Comparison of ENCODE assay signal across 2 cellular contexts in the genomic region with DNA sequence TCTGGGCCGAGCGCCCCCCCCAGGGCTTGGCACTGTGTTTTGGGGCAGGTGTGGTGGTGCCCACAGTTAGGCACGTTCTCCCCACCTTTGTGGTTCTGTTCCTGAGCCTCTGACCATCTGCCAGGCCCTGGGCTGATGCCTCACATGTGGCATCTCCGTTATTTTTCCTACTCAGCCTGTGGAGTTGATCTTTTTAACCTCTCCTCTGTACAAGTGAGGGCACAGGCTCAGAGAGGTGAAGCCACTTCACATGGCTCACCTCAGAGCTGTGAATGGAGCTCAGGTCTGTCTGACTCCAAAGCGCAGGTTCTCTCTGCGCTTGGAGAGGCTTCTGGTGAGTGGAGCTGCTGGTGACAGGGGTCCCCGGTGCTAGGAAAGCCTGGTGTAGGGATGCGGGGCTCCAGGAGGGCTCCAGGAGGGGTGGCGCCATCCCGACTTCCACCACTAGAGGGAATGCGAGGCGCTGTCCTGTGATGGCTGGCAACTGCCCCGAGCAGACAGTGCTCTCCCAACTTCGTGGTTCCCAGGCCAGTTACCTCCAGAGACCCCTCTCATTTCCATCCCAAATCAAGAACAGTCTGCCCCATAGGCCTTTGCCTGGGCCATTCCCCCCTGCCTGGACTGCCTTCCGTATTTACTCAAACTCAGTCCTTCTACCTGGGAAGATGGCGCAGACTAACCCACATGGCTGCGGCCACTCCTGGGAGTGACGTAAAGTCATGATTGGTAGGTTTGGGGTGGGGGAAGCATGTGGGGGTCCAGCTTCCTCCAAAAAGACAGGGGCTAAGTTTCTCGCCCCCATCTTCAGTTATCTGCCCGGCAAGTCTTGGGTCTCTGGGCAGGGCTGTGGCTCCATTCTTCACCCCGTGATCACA.
TF ChIP-seq lines count a peak whose summit lies in the region.

No MANE protein-coding gene starts in this region.

TF ChIP-seq in GM23338, 12 proteins besides CTCF, POLR2A, EP300 and RAD21 (continued from another document):
- TF ChIP-seq ZNF114 (CRISPR knock-in tag; IDR thresholded peaks at IDR 0.05) = no peak
- TF ChIP-seq, protein P1, sequence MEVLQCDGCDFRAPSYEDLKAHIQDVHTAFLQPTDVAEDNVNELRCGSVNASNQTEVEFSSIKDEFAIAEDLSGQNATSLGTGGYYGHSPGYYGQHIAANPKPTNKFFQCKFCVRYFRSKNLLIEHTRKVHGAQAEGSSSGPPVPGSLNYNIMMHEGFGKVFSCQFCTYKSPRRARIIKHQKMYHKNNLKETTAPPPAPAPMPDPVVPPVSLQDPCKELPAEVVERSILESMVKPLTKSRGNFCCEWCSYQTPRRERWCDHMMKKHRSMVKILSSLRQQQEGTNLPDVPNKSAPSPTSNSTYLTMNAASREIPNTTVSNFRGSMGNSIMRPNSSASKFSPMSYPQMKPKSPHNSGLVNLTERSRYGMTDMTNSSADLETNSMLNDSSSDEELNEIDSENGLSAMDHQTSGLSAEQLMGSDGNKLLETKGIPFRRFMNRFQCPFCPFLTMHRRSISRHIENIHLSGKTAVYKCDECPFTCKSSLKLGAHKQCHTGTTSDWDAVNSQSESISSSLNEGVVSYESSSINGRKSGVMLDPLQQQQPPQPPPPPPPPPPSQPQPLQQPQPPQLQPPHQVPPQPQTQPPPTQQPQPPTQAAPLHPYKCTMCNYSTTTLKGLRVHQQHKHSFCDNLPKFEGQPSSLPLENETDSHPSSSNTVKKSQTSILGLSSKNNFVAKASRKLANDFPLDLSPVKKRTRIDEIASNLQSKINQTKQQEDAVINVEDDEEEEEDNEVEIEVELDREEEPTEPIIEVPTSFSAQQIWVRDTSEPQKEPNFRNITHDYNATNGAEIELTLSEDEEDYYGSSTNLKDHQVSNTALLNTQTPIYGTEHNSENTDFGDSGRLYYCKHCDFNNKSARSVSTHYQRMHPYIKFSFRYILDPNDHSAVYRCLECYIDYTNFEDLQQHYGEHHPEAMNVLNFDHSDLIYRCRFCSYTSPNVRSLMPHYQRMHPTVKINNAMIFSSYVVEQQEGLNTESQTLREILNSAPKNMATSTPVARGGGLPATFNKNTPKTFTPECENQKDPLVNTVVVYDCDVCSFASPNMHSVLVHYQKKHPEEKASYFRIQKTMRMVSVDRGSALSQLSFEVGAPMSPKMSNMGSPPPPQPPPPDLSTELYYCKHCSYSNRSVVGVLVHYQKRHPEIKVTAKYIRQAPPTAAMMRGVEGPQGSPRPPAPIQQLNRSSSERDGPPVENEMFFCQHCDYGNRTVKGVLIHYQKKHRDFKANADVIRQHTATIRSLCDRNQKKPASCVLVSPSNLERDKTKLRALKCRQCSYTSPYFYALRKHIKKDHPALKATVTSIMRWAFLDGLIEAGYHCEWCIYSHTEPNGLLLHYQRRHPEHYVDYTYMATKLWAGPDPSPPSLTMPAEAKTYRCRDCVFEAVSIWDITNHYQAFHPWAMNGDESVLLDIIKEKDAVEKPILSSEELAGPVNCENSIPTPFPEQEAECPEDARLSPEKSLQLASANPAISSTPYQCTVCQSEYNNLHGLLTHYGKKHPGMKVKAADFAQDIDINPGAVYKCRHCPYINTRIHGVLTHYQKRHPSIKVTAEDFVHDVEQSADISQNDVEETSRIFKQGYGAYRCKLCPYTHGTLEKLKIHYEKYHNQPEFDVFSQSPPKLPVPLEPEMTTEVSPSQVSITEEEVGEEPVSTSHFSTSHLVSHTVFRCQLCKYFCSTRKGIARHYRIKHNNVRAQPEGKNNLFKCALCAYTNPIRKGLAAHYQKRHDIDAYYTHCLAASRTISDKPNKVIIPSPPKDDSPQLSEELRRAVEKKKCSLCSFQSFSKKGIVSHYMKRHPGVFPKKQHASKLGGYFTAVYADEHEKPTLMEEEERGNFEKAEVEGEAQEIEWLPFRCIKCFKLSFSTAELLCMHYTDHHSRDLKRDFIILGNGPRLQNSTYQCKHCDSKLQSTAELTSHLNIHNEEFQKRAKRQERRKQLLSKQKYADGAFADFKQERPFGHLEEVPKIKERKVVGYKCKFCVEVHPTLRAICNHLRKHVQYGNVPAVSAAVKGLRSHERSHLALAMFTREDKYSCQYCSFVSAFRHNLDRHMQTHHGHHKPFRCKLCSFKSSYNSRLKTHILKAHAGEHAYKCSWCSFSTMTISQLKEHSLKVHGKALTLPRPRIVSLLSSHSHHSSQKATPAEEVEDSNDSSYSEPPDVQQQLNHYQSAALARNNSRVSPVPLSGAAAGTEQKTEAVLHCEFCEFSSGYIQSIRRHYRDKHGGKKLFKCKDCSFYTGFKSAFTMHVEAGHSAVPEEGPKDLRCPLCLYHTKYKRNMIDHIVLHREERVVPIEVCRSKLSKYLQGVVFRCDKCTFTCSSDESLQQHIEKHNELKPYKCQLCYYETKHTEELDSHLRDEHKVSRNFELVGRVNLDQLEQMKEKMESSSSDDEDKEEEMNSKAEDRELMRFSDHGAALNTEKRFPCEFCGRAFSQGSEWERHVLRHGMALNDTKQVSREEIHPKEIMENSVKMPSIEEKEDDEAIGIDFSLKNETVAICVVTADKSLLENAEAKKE (CRISPR knock-in tag; IDR thresholded peaks at IDR 0.05) = no peak
- TF ChIP-seq NANOG (IDR thresholded peaks at IDR 0.05; ENCODE audit: borderline replicate concordance) = no peak
- TF ChIP-seq STAT1 (IDR thresholded peaks at IDR 0.05; ENCODE audit: unreplicated experiment) = no peak
- TF ChIP-seq POLR2AphosphoS5 (IDR thresholded peaks at IDR 0.05; ENCODE audit: low read depth) = no peak
- TF ChIP-seq CREB1 (CRISPR knock-in tag; IDR thresholded peaks at IDR 0.05; ENCODE audit: low read depth) = no peak
- TF ChIP-seq EZH2phosphoT487 (IDR thresholded peaks at IDR 0.05; ENCODE audit: unreplicated experiment) = no peak
- TF ChIP-seq EZH2 (IDR thresholded peaks at IDR 0.05; ENCODE audit: low read depth, unreplicated experiment) = no peak
- no peak for TF ChIP-seq ZNF331 (CRISPR knock-in tag; IDR thresholded peaks at IDR 0.05; ENCODE audit: low read depth)
- TF ChIP-seq, protein P2, sequence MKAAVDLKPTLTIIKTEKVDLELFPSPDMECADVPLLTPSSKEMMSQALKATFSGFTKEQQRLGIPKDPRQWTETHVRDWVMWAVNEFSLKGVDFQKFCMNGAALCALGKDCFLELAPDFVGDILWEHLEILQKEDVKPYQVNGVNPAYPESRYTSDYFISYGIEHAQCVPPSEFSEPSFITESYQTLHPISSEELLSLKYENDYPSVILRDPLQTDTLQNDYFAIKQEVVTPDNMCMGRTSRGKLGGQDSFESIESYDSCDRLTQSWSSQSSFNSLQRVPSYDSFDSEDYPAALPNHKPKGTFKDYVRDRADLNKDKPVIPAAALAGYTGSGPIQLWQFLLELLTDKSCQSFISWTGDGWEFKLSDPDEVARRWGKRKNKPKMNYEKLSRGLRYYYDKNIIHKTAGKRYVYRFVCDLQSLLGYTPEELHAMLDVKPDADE (IDR thresholded peaks at IDR 0.05) = no peak
TF ChIP-seq in GM23338: peak in this region for 0.

TF ChIP-seq in liver, 16 proteins besides CTCF, POLR2A, EP300 and RAD21 (continued from another document):
- TF ChIP-seq, protein P3, sequence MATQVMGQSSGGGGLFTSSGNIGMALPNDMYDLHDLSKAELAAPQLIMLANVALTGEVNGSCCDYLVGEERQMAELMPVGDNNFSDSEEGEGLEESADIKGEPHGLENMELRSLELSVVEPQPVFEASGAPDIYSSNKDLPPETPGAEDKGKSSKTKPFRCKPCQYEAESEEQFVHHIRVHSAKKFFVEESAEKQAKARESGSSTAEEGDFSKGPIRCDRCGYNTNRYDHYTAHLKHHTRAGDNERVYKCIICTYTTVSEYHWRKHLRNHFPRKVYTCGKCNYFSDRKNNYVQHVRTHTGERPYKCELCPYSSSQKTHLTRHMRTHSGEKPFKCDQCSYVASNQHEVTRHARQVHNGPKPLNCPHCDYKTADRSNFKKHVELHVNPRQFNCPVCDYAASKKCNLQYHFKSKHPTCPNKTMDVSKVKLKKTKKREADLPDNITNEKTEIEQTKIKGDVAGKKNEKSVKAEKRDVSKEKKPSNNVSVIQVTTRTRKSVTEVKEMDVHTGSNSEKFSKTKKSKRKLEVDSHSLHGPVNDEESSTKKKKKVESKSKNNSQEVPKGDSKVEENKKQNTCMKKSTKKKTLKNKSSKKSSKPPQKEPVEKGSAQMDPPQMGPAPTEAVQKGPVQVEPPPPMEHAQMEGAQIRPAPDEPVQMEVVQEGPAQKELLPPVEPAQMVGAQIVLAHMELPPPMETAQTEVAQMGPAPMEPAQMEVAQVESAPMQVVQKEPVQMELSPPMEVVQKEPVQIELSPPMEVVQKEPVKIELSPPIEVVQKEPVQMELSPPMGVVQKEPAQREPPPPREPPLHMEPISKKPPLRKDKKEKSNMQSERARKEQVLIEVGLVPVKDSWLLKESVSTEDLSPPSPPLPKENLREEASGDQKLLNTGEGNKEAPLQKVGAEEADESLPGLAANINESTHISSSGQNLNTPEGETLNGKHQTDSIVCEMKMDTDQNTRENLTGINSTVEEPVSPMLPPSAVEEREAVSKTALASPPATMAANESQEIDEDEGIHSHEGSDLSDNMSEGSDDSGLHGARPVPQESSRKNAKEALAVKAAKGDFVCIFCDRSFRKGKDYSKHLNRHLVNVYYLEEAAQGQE (IDR thresholded peaks at IDR 0.05) = no peak
- TF ChIP-seq FOXA1 (IDR thresholded peaks at IDR 0.05) = no peak
- no peak for TF ChIP-seq SP1 (IDR thresholded peaks at IDR 0.05)
- no peak for TF ChIP-seq RXRA (IDR thresholded peaks at IDR 0.05)
- TF ChIP-seq NR2F2 (IDR thresholded peaks at IDR 0.05) = no peak
- TF ChIP-seq, protein P4, sequence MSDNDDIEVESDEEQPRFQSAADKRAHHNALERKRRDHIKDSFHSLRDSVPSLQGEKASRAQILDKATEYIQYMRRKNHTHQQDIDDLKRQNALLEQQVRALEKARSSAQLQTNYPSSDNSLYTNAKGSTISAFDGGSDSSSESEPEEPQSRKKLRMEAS (IDR thresholded peaks at IDR 0.05) = no peak
- no peak for TF ChIP-seq GABPA (IDR thresholded peaks at IDR 0.05 in 1 of 2, conservative IDR thresholded peaks at IDR 0.05 in 1 of 2)
- TF ChIP-seq HNF4A (conservative IDR thresholded peaks at IDR 0.05) = no peak
- no peak for TF ChIP-seq YY1 (IDR thresholded peaks at IDR 0.05)
- no peak for TF ChIP-seq TAF1 (conservative IDR thresholded peaks at IDR 0.05)
- no peak for TF ChIP-seq FOXA2 (IDR thresholded peaks at IDR 0.05)
- TF ChIP-seq, protein P5, sequence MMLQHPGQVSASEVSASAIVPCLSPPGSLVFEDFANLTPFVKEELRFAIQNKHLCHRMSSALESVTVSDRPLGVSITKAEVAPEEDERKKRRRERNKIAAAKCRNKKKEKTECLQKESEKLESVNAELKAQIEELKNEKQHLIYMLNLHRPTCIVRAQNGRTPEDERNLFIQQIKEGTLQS (IDR thresholded peaks at IDR 0.05) = no peak
- no peak for TF ChIP-seq JUND (IDR thresholded peaks at IDR 0.05)
TF ChIP-seq in liver: peak in this region for 0.
